Comparison of ENCODE assay signal across 1 cellular context in the genomic region with DNA sequence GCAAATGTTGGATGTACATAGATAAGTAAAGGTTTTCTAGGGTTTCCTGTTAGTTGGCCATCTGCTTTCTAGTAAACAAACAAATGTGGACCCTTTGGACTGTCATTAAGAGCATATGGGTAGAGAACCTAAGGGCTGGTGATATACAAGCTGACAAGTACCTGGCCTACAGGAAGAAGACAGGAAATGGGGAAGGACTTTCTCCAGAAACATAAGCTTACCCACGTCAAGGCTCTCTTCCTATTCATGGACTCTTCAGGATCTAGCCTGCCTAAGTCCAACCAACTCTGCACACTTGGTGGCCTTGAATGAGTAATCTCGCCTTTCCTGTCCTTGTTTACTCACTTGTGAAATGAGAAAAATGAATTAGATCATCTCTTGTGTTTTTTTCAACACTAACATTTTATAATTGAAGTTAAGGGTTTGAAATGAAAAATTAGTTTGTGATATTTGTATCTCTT.
TF ChIP-seq lines count a peak whose summit lies in the region.

No MANE protein-coding gene starts in this region.

TF ChIP-seq in HEK293, 187 proteins besides CTCF, POLR2A, EP300 and RAD21:
- TF ChIP-seq, protein P1, sequence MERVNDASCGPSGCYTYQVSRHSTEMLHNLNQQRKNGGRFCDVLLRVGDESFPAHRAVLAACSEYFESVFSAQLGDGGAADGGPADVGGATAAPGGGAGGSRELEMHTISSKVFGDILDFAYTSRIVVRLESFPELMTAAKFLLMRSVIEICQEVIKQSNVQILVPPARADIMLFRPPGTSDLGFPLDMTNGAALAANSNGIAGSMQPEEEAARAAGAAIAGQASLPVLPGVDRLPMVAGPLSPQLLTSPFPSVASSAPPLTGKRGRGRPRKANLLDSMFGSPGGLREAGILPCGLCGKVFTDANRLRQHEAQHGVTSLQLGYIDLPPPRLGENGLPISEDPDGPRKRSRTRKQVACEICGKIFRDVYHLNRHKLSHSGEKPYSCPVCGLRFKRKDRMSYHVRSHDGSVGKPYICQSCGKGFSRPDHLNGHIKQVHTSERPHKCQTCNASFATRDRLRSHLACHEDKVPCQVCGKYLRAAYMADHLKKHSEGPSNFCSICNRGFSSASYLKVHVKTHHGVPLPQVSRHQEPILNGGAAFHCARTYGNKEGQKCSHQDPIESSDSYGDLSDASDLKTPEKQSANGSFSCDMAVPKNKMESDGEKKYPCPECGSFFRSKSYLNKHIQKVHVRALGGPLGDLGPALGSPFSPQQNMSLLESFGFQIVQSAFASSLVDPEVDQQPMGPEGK (tag by site-specific recombination; IDR thresholded peaks at IDR 0.05), result no peak
- TF ChIP-seq, protein P2, sequence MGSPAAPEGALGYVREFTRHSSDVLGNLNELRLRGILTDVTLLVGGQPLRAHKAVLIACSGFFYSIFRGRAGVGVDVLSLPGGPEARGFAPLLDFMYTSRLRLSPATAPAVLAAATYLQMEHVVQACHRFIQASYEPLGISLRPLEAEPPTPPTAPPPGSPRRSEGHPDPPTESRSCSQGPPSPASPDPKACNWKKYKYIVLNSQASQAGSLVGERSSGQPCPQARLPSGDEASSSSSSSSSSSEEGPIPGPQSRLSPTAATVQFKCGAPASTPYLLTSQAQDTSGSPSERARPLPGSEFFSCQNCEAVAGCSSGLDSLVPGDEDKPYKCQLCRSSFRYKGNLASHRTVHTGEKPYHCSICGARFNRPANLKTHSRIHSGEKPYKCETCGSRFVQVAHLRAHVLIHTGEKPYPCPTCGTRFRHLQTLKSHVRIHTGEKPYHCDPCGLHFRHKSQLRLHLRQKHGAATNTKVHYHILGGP (tag by site-specific recombination; IDR thresholded peaks at IDR 0.05), result peak; percentile 72; the same call in 1 of the 2 replicates
- TF ChIP-seq, protein P3, sequence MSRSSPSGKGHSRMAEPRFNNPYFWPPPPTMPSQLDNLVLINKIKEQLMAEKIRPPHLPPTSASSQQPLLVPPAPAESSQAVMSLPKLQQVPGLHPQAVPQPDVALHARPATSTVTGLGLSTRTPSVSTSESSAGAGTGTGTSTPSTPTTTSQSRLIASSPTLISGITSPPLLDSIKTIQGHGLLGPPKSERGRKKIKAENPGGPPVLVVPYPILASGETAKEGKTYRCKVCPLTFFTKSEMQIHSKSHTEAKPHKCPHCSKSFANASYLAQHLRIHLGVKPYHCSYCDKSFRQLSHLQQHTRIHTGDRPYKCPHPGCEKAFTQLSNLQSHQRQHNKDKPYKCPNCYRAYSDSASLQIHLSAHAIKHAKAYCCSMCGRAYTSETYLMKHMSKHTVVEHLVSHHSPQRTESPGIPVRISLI (tag by site-specific recombination; IDR thresholded peaks at IDR 0.05), result 0 out of 2 replicates have a peak, but pooled peaks have one; percentile 13
